35 cellular contexts compared by ENCODE assay signal in genomic region chr7:35771776-35772175, GRCh38.
"Had no signal": no experiment of that assay in that cellular context is flagged by ENCODE, and none has a peak within 500 bp of the region (broad histone marks: within the 10 kb centered on the region; RNA-seq: fewer than 3 reads in every experiment).

No MANE protein-coding gene starts in this region.

- H3K4me2 ChIP-seq: KMS-11 had no signal

- H3K27me3 ChIP-seq: MG63 had no signal

- H3K4me3 ChIP-seq: MG63 had no signal

- H3K9me3 ChIP-seq: MG63 had no signal

- H3K36me3 ChIP-seq: MG63 had no signal

- H3K9ac ChIP-seq: KMS-11 had no signal

- DNase-seq: Karpas-422, Kasumi-1, KG1, MG63, MM.1S, MV-4-11, NCI-H1048, NCI-H1092, NCI-H1092 treated with DMSO at 0.1 percent for 48 hours, NCI-H1105, NCI-H1105 treated with DMSO at 0.1 percent for 48 hours, NCI-H1417, NCI-H1417 treated with DMSO at 0.1 percent for 48 hours, NCI-H1436, NCI-H1436 treated with DMSO at 0.1 percent for 48 hours, NCI-H146, NCI-H1694, NCI-H1694 treated with DMSO at 0.1 percent for 48 hours, NCI-H187, NCI-H187 treated with DMSO at 0.1 percent for 48 hours, NCI-H1930, NCI-H2029, NCI-H2029 treated with DMSO at 0.1 percent for 48 hours, NCI-H2081, NCI-H2081 treated with DMSO at 0.1 percent for 48 hours, NCI-H2107, NCI-H2171, NCI-H2171 treated with DMSO at 0.1 percent for 48 hours, NCI-H2227 treated with DMSO at 0.1 percent for 48 hours, NCI-H226, NCI-H345, NCI-H446, NCI-H446 treated with DMSO at 0.1 percent for 48 hours, NCI-H510A had no signal

- H3K27ac ChIP-seq: KMS-11 had no signal
